11 cellular contexts compared by ENCODE assay signal in the genomic region with DNA sequence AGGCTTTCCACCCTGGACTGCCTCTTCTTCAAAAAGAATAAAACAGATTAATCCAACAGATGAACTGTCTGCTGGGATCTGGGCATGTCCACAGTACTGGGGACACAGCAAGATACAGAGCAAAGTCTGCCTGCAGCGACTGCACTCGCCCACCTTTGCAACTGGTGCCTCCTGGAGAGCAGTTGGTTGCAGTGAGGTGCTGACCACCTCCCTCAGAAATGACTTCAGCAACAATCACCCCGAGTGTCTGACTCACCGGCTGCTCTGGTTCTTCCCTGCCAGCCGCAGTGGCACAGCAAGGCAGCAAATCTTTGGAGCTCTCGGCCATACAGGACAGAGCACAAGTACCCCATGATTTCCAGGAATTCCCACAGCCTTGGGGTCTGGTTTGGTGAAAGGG.
DNase-seq lines count a peak whose midpoint lies in the region; FAIRE-seq and TF ChIP-seq lines count a peak whose summit lies in the region.
"Had no signal": no experiment of that assay in that cellular context is flagged by ENCODE, and none has a peak within 500 bp of the region (broad histone marks: within the 10 kb centered on the region; RNA-seq: fewer than 3 reads in every experiment).

No MANE protein-coding gene starts in this region.

- no peaks in the 10 kb centered on the region for H3K9me3 ChIP-seq in SU-DHL-6 (ENCODE audit: insufficient read depth, low read length)
- H3K9me3 ChIP-seq: pancreas had no signal

- no peaks in the 10 kb centered on the region for H3K9me2 ChIP-seq in SU-DHL-6 (replicated peaks; ENCODE audit: insufficient read depth, low read length)

- peak overlapping the region; percentile 95 for H3K27ac ChIP-seq in SU-DHL-6 (ENCODE audit: low read depth, low read length)
- H3K27ac ChIP-seq: pancreas had no signal

- FAIRE-seq in urothelium cell line (lab: Jason Lieb, UNC) = peak; percentile 44
- FAIRE-seq: pancreas had no signal

- no peak overlapping the region for H2AFZ ChIP-seq in SU-DHL-6 (ENCODE audit: low read depth, low read length, severe bottlenecking)

- H3K27me3 ChIP-seq in SU-DHL-6 (ENCODE audit: low read length) = no peaks in the 10 kb centered on the region
- H3K27me3 ChIP-seq: pancreas had no signal

- H3K36me3 ChIP-seq in SU-DHL-6 (ENCODE audit: low read length) = no peaks in the 10 kb centered on the region
- H3K36me3 ChIP-seq: pancreas had no signal

- H3K4me3 ChIP-seq in SU-DHL-6 (ENCODE audit: insufficient read depth, low read length, poor library complexity, severe bottlenecking) (no peak overlapping the region), foreskin fibroblast (ENCODE audit: low read depth in 1 of 2, low read length in 2 of 2) (no peak overlapping the region)
- H3K4me3 ChIP-seq: pancreas had no signal

- H3K79me2 ChIP-seq in SU-DHL-6 (ENCODE audit: insufficient read depth, low read length) = no peaks in the 10 kb centered on the region

- TF ChIP-seq CTCF in SU-DHL-6 (IDR thresholded peaks at IDR 0.05; ENCODE audit: insufficient read depth, low read length, poor library complexity, severe bottlenecking) (no peak), foreskin fibroblast (IDR thresholded peaks at IDR 0.05; ENCODE audit: low read depth, low read length) (no peak)

- peak; percentile 40 for DNase-seq in stimulated activated CD4-positive, alpha-beta T cell treated with anti-CD3 and anti-CD28 coated beads, Interleukin-15, amount 100 ng/mL, for 24 hours
- no peak for DNase-seq in stimulated activated CD4-positive, alpha-beta T cell treated with anti-CD3 and anti-CD28 coated beads, Interleukin-4, amount 100 ng/mL, for 4 hours
- DNase-seq in foreskin fibroblast (peak; percentile 37 to 75), urothelium cell line (ENCODE audit: low spot score) (peak; percentile 85), COLO668 (lab: John Stamatoyannopoulos, UW; ENCODE audit: unreplicated experiment) (no peak), KBM-7 (no peak), GOT3 (lab: John Stamatoyannopoulos, UW) (no peak)
- DNase-seq: CD4-positive, alpha-beta T cell; NCI-H1048 had no signal

- in situ Hi-C loops in KBM-7 (cut with MboI; ENCODE audit: low pct_unique_long_range_greater_than_20kb, low sequenced_read_pairs) = no loop called here

- H4K20me1 ChIP-seq in SU-DHL-6 (ENCODE audit: low read depth, low read length) = no peaks in the 10 kb centered on the region

- peak overlapping the region; percentile 56 for H3K9ac ChIP-seq in SU-DHL-6 (ENCODE audit: low read length)

- H3K4me2 ChIP-seq in SU-DHL-6 (ENCODE audit: low read depth, low read length, poor library complexity, severe bottlenecking) = peak overlapping the region; percentile 78

- peaks cover 26% of the 10 kb centered on the region for H3F3A ChIP-seq in SU-DHL-6 (ENCODE audit: insufficient read depth)

Comparison
In these comparisons a context has a peak if more than half of its experiments do, and no peak if none do; other contexts are left out.
1. DNase-seq: peak in stimulated activated CD4-positive, alpha-beta T cell treated with anti-CD3 and anti-CD28 coated beads, Interleukin-15, amount 100 ng/mL, for 24 hours (single experiment), foreskin fibroblast (2 of 2) and urothelium cell line (single experiment); none in stimulated activated CD4-positive, alpha-beta T cell treated with anti-CD3 and anti-CD28 coated beads, Interleukin-4, amount 100 ng/mL, for 4 hours (0 of 2), COLO668 (single experiment), KBM-7 (single experiment) and GOT3 (single experiment).